Comparison of ENCODE assay signal across 1 cellular context in genomic region chrX:49001521-49002090, GRCh38.
A peak's percentile ranks its signal among the peaks of the same experiment; 100 is the strongest.
TF ChIP-seq lines count a peak whose summit lies in the region.

No MANE protein-coding gene starts in this region.

TF ChIP-seq in HEK293, 187 proteins besides CTCF, POLR2A, EP300 and RAD21 (continued from another document):
- TF ChIP-seq, protein P1, sequence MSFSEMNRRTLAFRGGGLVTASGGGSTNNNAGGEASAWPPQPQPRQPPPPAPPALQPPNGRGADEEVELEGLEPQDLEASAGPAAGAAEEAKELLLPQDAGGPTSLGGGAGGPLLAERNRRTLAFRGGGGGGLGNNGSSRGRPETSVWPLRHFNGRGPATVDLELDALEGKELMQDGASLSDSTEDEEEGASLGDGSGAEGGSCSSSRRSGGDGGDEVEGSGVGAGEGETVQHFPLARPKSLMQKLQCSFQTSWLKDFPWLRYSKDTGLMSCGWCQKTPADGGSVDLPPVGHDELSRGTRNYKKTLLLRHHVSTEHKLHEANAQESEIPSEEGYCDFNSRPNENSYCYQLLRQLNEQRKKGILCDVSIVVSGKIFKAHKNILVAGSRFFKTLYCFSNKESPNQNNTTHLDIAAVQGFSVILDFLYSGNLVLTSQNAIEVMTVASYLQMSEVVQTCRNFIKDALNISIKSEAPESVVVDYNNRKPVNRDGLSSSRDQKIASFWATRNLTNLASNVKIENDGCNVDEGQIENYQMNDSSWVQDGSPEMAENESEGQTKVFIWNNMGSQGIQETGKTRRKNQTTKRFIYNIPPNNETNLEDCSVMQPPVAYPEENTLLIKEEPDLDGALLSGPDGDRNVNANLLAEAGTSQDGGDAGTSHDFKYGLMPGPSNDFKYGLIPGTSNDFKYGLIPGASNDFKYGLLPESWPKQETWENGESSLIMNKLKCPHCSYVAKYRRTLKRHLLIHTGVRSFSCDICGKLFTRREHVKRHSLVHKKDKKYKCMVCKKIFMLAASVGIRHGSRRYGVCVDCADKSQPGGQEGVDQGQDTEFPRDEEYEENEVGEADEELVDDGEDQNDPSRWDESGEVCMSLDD (tag by site-specific recombination; IDR thresholded peaks at IDR 0.05), result 0 out of 2 replicates have a peak, but pooled peaks have one; percentile 19
- no peak for TF ChIP-seq ZNF311 (tag by site-specific recombination; IDR thresholded peaks at IDR 0.05; ENCODE audit: borderline replicate concordance)
- TF ChIP-seq ZNF18 (tag by site-specific recombination; IDR thresholded peaks at IDR 0.05), result 0 out of 2 replicates have a peak, but pooled peaks have one; percentile 13
- peak; percentile 16; the same call in 1 of the 2 replicates for TF ChIP-seq ZNF335 (tag by site-specific recombination; conservative IDR thresholded peaks at IDR 0.05)
TF ChIP-seq in HEK293: peak in this region for 14.
